27 cellular contexts compared by ENCODE assay signal in the genomic region with DNA sequence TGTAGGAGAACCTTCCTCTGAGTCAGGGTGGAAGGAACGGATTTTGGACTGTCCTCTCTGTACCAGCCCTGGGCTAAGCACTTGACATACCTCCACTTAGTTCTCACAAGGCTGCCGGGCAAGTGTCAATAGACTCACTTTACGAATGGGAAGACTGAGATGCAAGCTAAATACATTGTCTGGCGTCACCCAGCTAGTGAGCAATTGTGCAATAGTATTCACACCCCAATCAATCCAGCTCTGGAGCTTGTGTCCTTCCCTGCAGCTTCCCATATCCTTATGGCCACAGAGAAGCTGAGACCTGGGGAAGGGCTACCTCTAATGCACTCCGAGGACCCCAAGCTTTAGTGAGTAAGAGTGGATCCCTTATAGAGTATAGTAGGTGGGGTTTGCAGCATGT. TPM values are rescaled to one million over a fixed set of nuclear protein-coding genes. Genes with fewer than 3 reads are reported as not detected.
"Had no signal": no experiment of that assay in that cellular context is flagged by ENCODE, and none has a peak within 500 bp of the region (broad histone marks: within the 10 kb centered on the region; RNA-seq: fewer than 3 reads in every experiment).

No MANE protein-coding gene starts in this region.

- FAIRE-seq: urothelium cell line had no signal

- H3K4me1 ChIP-seq: stomach, suprapubic skin, testis, thyroid gland, tibial artery, tibial nerve, transverse colon, upper lobe of left lung, upper lobe of right lung, uterus, vagina had no signal

- H3K4me3 ChIP-seq: stomach, suprapubic skin, testis, thoracic aorta, thyroid gland, tibial artery, tibial nerve, transverse colon, upper lobe of left lung, upper lobe of right lung, uterus, vagina had no signal

- H3K27ac ChIP-seq: stomach, suprapubic skin, testis, thoracic aorta, thyroid gland, tibial artery, tibial nerve, transverse colon, upper lobe of left lung, upper lobe of right lung, uterus, vagina had no signal

- H3K27me3 ChIP-seq: stomach, suprapubic skin, testis, thyroid gland, tibial artery, tibial nerve, transverse colon, upper lobe of left lung, upper lobe of right lung, uterus, vagina had no signal

- ATAC-seq: stimulated activated effector memory CD8-positive, alpha-beta T cell treated with anti-CD3 and anti-CD28 coated beads, Interleukin-12 subunit alpha, Interleukin-12 subunit beta, amount 100 ng/mL, for 72 hours; stimulated activated memory B cell treated with anti-CD40 and anti-IgM and Interleukin-4, amounts not matched to agents 10 μg/mL and 1 μg/mL and 100 μg/mL, for 72 hours; stimulated activated naive B cell treated with anti-CD40 and anti-IgM and Interleukin-4, amounts not matched to agents 10 μg/mL and 1 μg/mL and 100 μg/mL, for 72 hours; stimulated activated naive CD8-positive, alpha-beta T cell treated with anti-CD3 and anti-CD28 coated beads, Interleukin-15, amount 100 ng/mL, for 72 hours; stimulated activated naive CD8-positive, alpha-beta T cell treated with anti-CD3 and anti-CD28 coated beads, Interleukin-15, Interleukin-2, amounts not matched to agents 100 U/mL and 50 U/mL, for 24 hours; upper lobe of right lung had no signal

- H3K9me3 ChIP-seq: stomach, suprapubic skin, testis, thoracic aorta, thyroid gland, tibial artery, tibial nerve, transverse colon, upper lobe of left lung, upper lobe of right lung, uterus, vagina had no signal

- DNase-seq: stimulated activated CD4-positive, alpha-beta T cell treated with anti-CD3 and anti-CD28 coated beads, Interleukin-2, amount 100 ng/mL, for 48 hours; stimulated activated CD4-positive, alpha-beta T cell treated with anti-CD3 and anti-CD28 coated beads, Interleukin-4, amount 100 ng/mL, for 1 hour; stimulated activated CD4-positive, alpha-beta T cell treated with anti-CD3 and anti-CD28 coated beads, Interleukin-4, amount 100 ng/mL, for 24 hours; stimulated activated CD4-positive, alpha-beta T cell treated with anti-CD3 and anti-CD28 coated beads, Interleukin-4, amount 100 ng/mL, for 4 hours; stimulated activated CD8-positive, alpha-beta memory T cell treated with anti-CD3 and anti-CD28 coated beads, Interleukin-4, amount 100 ng/mL, for 48 hours; stimulated activated naive B cell treated with anti-CD40 and anti-IgM and Interleukin-4, amounts not matched to agents 10 μg/mL and 1 μg/mL and 100 μg/mL, for 72 hours; stimulated activated naive CD4-positive, alpha-beta T cell; stimulated activated naive CD4-positive, alpha-beta T cell treated with Interleukin-2 at 50 U/mL for 16 hours; stimulated activated naive CD8-positive, alpha-beta T cell treated with anti-CD3 and anti-CD28 coated beads, Interleukin-15, amount 100 ng/mL, for 72 hours; stimulated activated naive CD8-positive, alpha-beta T cell treated with anti-CD3 and anti-CD28 coated beads, Interleukin-15, Interleukin-2, amounts not matched to agents 100 U/mL and 50 U/mL, for 24 hours; stomach; substantia nigra; testis; thyroid gland; tibial artery; transverse colon; trophoblast cell; upper lobe of right lung; uterus had no signal

- H3K36me3 ChIP-seq: stomach, suprapubic skin, thoracic aorta, thyroid gland, tibial artery, tibial nerve, transverse colon, upper lobe of left lung, upper lobe of right lung, uterus, vagina had no signal

RNA-seq across cellular contexts. Expression of gene SLC6A2, which starts 39.8 kb away (rescaled TPM):
- total RNA-seq: thyroid gland, upper lobe of right lung had no signal
